ENCODE assay signal across 15 cellular contexts in the genomic region with DNA sequence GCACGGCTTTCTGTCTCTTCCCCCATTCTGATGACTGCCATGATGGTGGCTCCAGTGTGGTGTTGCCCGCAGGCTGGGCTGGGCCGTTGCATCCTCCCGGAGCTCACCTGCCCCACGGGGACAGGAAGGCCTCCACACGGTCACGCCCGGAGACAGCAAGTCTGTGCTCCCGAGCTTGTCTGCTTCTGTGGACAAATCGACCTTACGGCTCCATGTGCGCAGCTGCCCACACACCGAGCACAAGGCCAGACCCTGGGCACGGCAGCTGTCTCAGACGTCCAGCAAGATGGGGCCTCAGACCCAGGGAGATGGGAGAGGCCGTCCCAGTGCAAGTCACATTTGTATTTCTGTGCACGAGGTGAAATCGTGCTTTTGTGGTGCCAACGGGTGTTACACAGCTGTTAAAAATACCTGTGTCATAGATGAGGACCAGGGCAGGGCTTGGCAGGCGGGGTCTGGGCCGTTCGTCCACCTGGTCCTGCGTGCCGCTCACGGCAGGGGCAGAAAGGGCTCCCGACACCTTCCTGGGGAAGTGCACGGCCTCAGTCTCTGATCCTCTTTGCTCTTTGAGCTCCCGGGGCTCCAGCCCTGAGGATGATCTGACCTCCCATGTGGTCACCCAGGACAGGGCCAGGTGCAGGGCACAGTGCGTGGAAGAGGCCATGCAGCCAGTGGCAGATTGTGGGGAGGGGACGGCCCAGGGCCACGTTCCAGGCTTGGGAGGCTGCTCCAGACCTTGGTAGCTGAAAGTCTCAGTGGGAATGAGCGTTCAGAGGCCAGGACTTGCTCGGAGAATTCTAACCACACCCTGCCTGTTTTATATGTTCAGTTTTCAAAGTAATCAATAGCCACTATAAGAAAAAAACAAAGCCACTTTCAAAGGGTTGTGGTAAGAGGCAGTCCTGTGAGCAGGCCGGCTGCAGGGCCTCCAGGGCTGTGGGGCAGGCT. TPM values are rescaled to one million over a fixed set of nuclear protein-coding genes. Genes with fewer than 3 reads are reported as not detected.
A peak's percentile ranks its signal among the peaks of the same experiment; 100 is the strongest.
DNase-seq lines count a peak whose midpoint lies in the region; ATAC-seq and TF ChIP-seq lines count a peak whose summit lies in the region.
"Had no signal": no experiment of that assay in that cellular context is flagged by ENCODE, and none has a peak within 500 bp of the region (broad histone marks: within the 10 kb centered on the region; RNA-seq: fewer than 3 reads in every experiment).

No MANE protein-coding gene starts in this region.

- TF ChIP-seq POLR2A in spleen (IDR thresholded peaks at IDR 0.05) (no peak), erythroblast (IDR thresholded peaks at IDR 0.05; ENCODE audit: low read length) (no peak)

- H3K9me3 ChIP-seq in right atrium auricular region (no peaks in the 10 kb centered on the region), spleen (no peaks in the 10 kb centered on the region)
- H3K9me3 ChIP-seq: right lobe of liver had no signal

- H3K9me3 Mint-ChIP-seq in WTC11 = no peaks in the 10 kb centered on the region
- H3K9me3 Mint-ChIP-seq: immature natural killer cell had no signal

- peak overlapping the region; percentile 49; the same call in 1 of the 2 replicates for H3K27ac Mint-ChIP-seq in WTC11
- H3K27ac Mint-ChIP-seq: immature natural killer cell had no signal

- no peak overlapping the region for H3K4me3 Mint-ChIP-seq in WTC11
- H3K4me3 Mint-ChIP-seq: immature natural killer cell had no signal

- POLR2A ChIA-PET in WTC11 (lab: Charles Lee) = no interaction called here

- H3K4me1 Mint-ChIP-seq in WTC11 = no peaks in the 10 kb centered on the region
- H3K4me1 Mint-ChIP-seq: immature natural killer cell had no signal

- no peak for TF ChIP-seq CTCF in WTC11 (IDR thresholded peaks at IDR 0.05)
- no peak for TF ChIP-seq CTCF in right atrium auricular region (IDR thresholded peaks at IDR 0.05)
- TF ChIP-seq CTCF in spleen (IDR thresholded peaks at IDR 0.05 in 8 of 11, conservative IDR thresholded peaks at IDR 0.05 in 3 of 11) = no peak

- H3K4me3 ChIP-seq in right atrium auricular region = no peak overlapping the region
- H3K4me3 ChIP-seq in spleen = no peak overlapping the region
- H3K4me3 ChIP-seq: right lobe of liver had no signal

- CTCF ChIA-PET in WTC11 (lab: Charles Lee) = interaction anchor here (1.6 kb wide), 1 partner anchor 23 kb away, joined by 6 read pairs; no protein-coding TSS in a partner anchor

- DNase-seq in NCI-H748 (lab: John Stamatoyannopoulos, UW; ENCODE audit: unreplicated experiment) (peak; percentile 4), NCI-H748 treated with DMSO at 0.1 percent for 48 hours (lab: John Stamatoyannopoulos, UW) (no peak), WTC11 (ENCODE audit: low spot score) (peak; percentile 10), right atrium auricular region (ENCODE audit: low spot score) (peak; percentile 53), spleen (peak; percentile 69), erythroblast (lab: John Stamatoyannopoulos, UW) (no peak)
- DNase-seq: activated CD4-positive, alpha-beta T cell treated with anti-CD3 and anti-CD28 coated beads, Interleukin-2, amount 50 U/mL, for 1 hour; activated naive CD4-positive, alpha-beta T cell treated with Interleukin-2 at 50 U/mL for 16 hours; immature natural killer cell; OCI-M1; trophoblast cell had no signal

- ATAC-seq in WTC11 (no peak), HG03095 (IDR thresholded peaks at IDR 0.05; ENCODE audit: unreplicated experiment) (no peak), GM21381 (IDR thresholded peaks at IDR 0.05; ENCODE audit: unreplicated experiment) (no peak)
- ATAC-seq: right lobe of liver had no signal

- no peaks in the 10 kb centered on the region for H3K27me3 ChIP-seq in right atrium auricular region
- no peaks in the 10 kb centered on the region for H3K27me3 ChIP-seq in spleen (replicated peaks in 1 of 7)
- H3K27me3 ChIP-seq: right lobe of liver had no signal

- H3K36me3 ChIP-seq in right atrium auricular region (peaks cover 82% of the 10 kb centered on the region), spleen (peaks cover 0 to 80% (median 2%) of the 10 kb centered on the region in 6 donors)
- H3K36me3 ChIP-seq: right lobe of liver had no signal

- WGBS in spleen, 5 donors = 84 to 90% (median 89%) methylated on average over 32 to 34 of the region's 34 CpGs

- H3K36me3 Mint-ChIP-seq in WTC11 = peaks cover 18% of the 10 kb centered on the region
- H3K36me3 Mint-ChIP-seq: immature natural killer cell had no signal

- H3K27me3 Mint-ChIP-seq in WTC11 (ENCODE audit: low read depth) = no peaks in the 10 kb centered on the region

- H3K27ac ChIP-seq in right atrium auricular region = peak overlapping the region; percentile 9 to 64
- no peak overlapping the region for H3K27ac ChIP-seq in spleen
- H3K27ac ChIP-seq: HL-60, right lobe of liver had no signal

- intact Hi-C loops in spleen (cut with DNase I; ENCODE audit: low total_unique reads) = no loop called here

- H3K4me1 ChIP-seq in right atrium auricular region (no peaks in the 10 kb centered on the region), spleen (no peaks in the 10 kb centered on the region)
- H3K4me1 ChIP-seq: right lobe of liver had no signal

TF ChIP-seq in WTC11, 78 proteins besides CTCF, POLR2A, EP300 and RAD21 (continues in another document):
- TF ChIP-seq, protein P1, sequence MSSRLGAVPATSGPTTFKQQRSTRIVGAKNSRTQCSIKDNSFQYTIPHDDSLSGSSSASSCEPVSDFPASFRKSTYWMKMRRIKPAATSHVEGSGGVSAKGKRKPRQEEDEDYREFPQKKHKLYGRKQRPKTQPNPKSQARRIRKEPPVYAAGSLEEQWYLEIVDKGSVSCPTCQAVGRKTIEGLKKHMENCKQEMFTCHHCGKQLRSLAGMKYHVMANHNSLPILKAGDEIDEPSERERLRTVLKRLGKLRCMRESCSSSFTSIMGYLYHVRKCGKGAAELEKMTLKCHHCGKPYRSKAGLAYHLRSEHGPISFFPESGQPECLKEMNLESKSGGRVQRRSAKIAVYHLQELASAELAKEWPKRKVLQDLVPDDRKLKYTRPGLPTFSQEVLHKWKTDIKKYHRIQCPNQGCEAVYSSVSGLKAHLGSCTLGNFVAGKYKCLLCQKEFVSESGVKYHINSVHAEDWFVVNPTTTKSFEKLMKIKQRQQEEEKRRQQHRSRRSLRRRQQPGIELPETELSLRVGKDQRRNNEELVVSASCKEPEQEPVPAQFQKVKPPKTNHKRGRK (CRISPR knock-in tag; IDR thresholded peaks at IDR 0.05; ENCODE audit: borderline replicate concordance) = no peak
- TF ChIP-seq ZNF232 (CRISPR knock-in tag; IDR thresholded peaks at IDR 0.05) = no peak
- TF ChIP-seq, protein P2, sequence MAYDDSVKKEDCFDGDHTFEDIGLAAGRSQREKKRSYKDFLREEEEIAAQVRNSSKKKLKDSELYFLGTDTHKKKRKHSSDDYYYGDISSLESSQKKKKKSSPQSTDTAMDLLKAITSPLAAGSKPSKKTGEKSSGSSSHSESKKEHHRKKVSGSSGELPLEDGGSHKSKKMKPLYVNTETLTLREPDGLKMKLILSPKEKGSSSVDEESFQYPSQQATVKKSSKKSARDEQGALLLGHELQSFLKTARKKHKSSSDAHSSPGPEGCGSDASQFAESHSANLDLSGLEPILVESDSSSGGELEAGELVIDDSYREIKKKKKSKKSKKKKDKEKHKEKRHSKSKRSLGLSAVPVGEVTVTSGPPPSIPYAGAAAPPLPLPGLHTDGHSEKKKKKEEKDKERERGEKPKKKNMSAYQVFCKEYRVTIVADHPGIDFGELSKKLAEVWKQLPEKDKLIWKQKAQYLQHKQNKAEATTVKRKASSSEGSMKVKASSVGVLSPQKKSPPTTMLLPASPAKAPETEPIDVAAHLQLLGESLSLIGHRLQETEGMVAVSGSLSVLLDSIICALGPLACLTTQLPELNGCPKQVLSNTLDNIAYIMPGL (CRISPR knock-in tag; IDR thresholded peaks at IDR 0.05) = no peak
- TF ChIP-seq, protein P3, sequence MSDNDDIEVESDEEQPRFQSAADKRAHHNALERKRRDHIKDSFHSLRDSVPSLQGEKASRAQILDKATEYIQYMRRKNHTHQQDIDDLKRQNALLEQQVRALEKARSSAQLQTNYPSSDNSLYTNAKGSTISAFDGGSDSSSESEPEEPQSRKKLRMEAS (CRISPR knock-in tag; IDR thresholded peaks at IDR 0.05) = no peak
- no peak for TF ChIP-seq SMAD4 (CRISPR knock-in tag; IDR thresholded peaks at IDR 0.05)
- no peak for TF ChIP-seq ZNF263 (CRISPR knock-in tag; IDR thresholded peaks at IDR 0.05; ENCODE audit: low read depth)
- TF ChIP-seq GABPB1 (CRISPR knock-in tag; IDR thresholded peaks at IDR 0.05) = no peak
- TF ChIP-seq, protein P4, sequence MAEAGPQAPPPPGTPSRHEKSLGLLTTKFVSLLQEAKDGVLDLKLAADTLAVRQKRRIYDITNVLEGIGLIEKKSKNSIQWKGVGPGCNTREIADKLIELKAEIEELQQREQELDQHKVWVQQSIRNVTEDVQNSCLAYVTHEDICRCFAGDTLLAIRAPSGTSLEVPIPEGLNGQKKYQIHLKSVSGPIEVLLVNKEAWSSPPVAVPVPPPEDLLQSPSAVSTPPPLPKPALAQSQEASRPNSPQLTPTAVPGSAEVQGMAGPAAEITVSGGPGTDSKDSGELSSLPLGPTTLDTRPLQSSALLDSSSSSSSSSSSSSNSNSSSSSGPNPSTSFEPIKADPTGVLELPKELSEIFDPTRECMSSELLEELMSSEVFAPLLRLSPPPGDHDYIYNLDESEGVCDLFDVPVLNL (CRISPR knock-in tag; IDR thresholded peaks at IDR 0.05; ENCODE audit: borderline replicate concordance, low read depth) = no peak
- no peak for TF ChIP-seq HMGA2 (CRISPR knock-in tag; IDR thresholded peaks at IDR 0.05)
- no peak for TF ChIP-seq SP1 (CRISPR knock-in tag; conservative IDR thresholded peaks at IDR 0.05)

RNA-seq across cellular contexts. Expression of a gene that starts 13.4 kb away (rescaled TPM):
- 221 to 245 TPM (median 240 TPM) in 3 replicates for total RNA-seq in WTC11 (2021)
- total RNA-seq in right atrium auricular region = 100 to 1,000 TPM; 201 to 278 TPM
- 100 to 1,000 TPM in 6 of 7 donors, 10 to 100 TPM in 1; 76.5 to 190 (median 139) TPM for total RNA-seq in spleen
- polyA plus RNA-seq in spleen = 100 to 1,000 TPM in 2 of 3 donors, 10 to 100 TPM in 1; 85.7 to 152 (median 119) TPM

Comparison
In these comparisons a context has a peak if more than half of its experiments do, and no peak if none do; other contexts are left out.
1. DNase-seq: peak in NCI-H748 (single experiment), WTC11 (single experiment), right atrium auricular region (single experiment) and spleen (single experiment); none in NCI-H748 treated with DMSO at 0.1 percent for 48 hours (single experiment) and erythroblast (0 of 2).
2. H3K27ac ChIP-seq: peak in right atrium auricular region (2 of 2); none in spleen (0 of 8).